In genomic region chr7:37826825-37827224, GRCh38 we compare ENCODE assay signal across 18 cellular contexts. TPM values are rescaled to one million over a fixed set of nuclear protein-coding genes. Genes with fewer than 3 reads are reported as not detected.
DNase-seq lines count a peak whose midpoint lies in the region; ATAC-seq, FAIRE-seq and TF ChIP-seq lines count a peak whose summit lies in the region.
"Had no signal": no experiment of that assay in that cellular context is flagged by ENCODE, and none has a peak within 500 bp of the region (broad histone marks: within the 10 kb centered on the region; RNA-seq: fewer than 3 reads in every experiment).

No MANE protein-coding gene starts in this region.

- ATAC-seq in left cardiac atrium (peak; percentile 25 to 34), HG02759 (IDR thresholded peaks at IDR 0.05; ENCODE audit: unreplicated experiment) (peak; percentile 60), activated B cell treated with CpG ODN at 0.5 μM for 24 hours (ENCODE audit: low read depth) (peak; percentile 31), HG03159 (IDR thresholded peaks at IDR 0.05; ENCODE audit: unreplicated experiment) (no peak)
- ATAC-seq: A549 had no signal

- H3K27me3 ChIP-seq in left ventricle myocardium inferior (ENCODE audit: low read depth) = no peaks in the 10 kb centered on the region
- no peaks in the 10 kb centered on the region for H3K27me3 ChIP-seq in WERI-Rb-1 (ENCODE audit: insufficient read depth, low read depth, severe bottlenecking)
- H3K27me3 ChIP-seq: esophagus squamous epithelium had no signal

- POLR2A ChIA-PET in activated B cell treated with CpG ODN at 0.5 μM for 24 hours (lab: Charles Lee) = no interaction called here

- H3K4me1 Mint-ChIP-seq in activated B cell treated with CpG ODN at 0.5 μM for 24 hours = peaks cover 16% of the 10 kb centered on the region
- H3K4me1 Mint-ChIP-seq: CD4-positive, alpha-beta memory T cell had no signal

- no peak overlapping the region for H3K27ac ChIP-seq in left ventricle myocardium inferior (replicated peaks)
- no peak overlapping the region for H3K27ac ChIP-seq in WERI-Rb-1
- H3K27ac ChIP-seq: A549, esophagus squamous epithelium had no signal

- TF ChIP-seq CTCF in left ventricle myocardium inferior (IDR thresholded peaks at IDR 0.05; ENCODE audit: borderline replicate concordance) (no peak), activated B cell treated with CpG ODN at 0.5 μM for 24 hours (IDR thresholded peaks at IDR 0.05) (no peak), WERI-Rb-1 (IDR thresholded peaks at IDR 0.05; ENCODE audit: low read depth, low read length) (no peak)

- H3K36me3 Mint-ChIP-seq in activated B cell treated with CpG ODN at 0.5 μM for 24 hours (ENCODE audit: low read depth) = no peaks in the 10 kb centered on the region
- H3K36me3 Mint-ChIP-seq: CD4-positive, alpha-beta memory T cell had no signal

- H3K9me3 ChIP-seq in left ventricle myocardium inferior (replicated peaks) = peaks cover 2% of the 10 kb centered on the region
- H3K9me3 ChIP-seq in WERI-Rb-1 (ENCODE audit: severe bottlenecking) = no peaks in the 10 kb centered on the region
- H3K9me3 ChIP-seq: esophagus squamous epithelium had no signal

- peak overlapping the region; percentile 48 for H3K4me3 Mint-ChIP-seq in activated B cell treated with CpG ODN at 0.5 μM for 24 hours
- H3K4me3 Mint-ChIP-seq: CD4-positive, alpha-beta memory T cell; HFFc6 had no signal

- no peak for DNase-seq in left cardiac atrium
- no peak for DNase-seq in left ventricle myocardium inferior
- no peak for DNase-seq in activated B cell treated with CpG ODN at 0.5 μM for 24 hours
- no peak for DNase-seq in WERI-Rb-1
- no peak for DNase-seq in HTR-8/SVneo (ENCODE audit: insufficient read length, low spot score)
- DNase-seq in NCI-H1930 (lab: John Stamatoyannopoulos, UW) = no peak
- DNase-seq: CD4-positive, alpha-beta memory T cell; esophagus squamous epithelium; head of caudate nucleus; HFFc6; kidney; NCI-H2081 treated with DMSO at 0.1 percent for 48 hours; NCI-H526 had no signal

- H3K27ac Mint-ChIP-seq in activated B cell treated with CpG ODN at 0.5 μM for 24 hours = no peak overlapping the region
- H3K27ac Mint-ChIP-seq: CD4-positive, alpha-beta memory T cell; HFFc6 had no signal

- H3K36me3 ChIP-seq in left ventricle myocardium inferior (no peaks in the 10 kb centered on the region), WERI-Rb-1 (no peaks in the 10 kb centered on the region)
- H3K36me3 ChIP-seq: esophagus squamous epithelium had no signal

- no peak overlapping the region for H3K4me3 ChIP-seq in left ventricle myocardium inferior
- no peak overlapping the region for H3K4me3 ChIP-seq in WERI-Rb-1 (ENCODE audit: low read depth, low read length)
- H3K4me3 ChIP-seq: A549, esophagus squamous epithelium had no signal

- peaks cover under 1% of the 10 kb centered on the region for H3K4me1 ChIP-seq in left ventricle myocardium inferior
- H3K4me1 ChIP-seq: esophagus squamous epithelium had no signal

- CTCF ChIA-PET in activated B cell treated with CpG ODN at 0.5 μM for 24 hours (lab: Charles Lee) = no interaction called here

- FAIRE-seq in HTR-8/SVneo (lab: Jason Lieb, UNC) = no peak
- FAIRE-seq: astrocyte, kidney had no signal

- intact Hi-C loops in left cardiac atrium (cut with DNase I) = no loop called here
- intact Hi-C loops in left ventricle myocardium inferior (cut with micrococcal nuclease) = no loop called here
- intact Hi-C loops in activated B cell treated with CpG ODN at 0.5 μM for 24 hours (cut with micrococcal nuclease) = no loop called here

- peaks cover 1% of the 10 kb centered on the region for H3K27me3 Mint-ChIP-seq in activated B cell treated with CpG ODN at 0.5 μM for 24 hours

- H3K9me3 Mint-ChIP-seq in activated B cell treated with CpG ODN at 0.5 μM for 24 hours = no peaks in the 10 kb centered on the region
- H3K9me3 Mint-ChIP-seq: CD4-positive, alpha-beta memory T cell had no signal

RNA-seq across cellular contexts. Expression of gene NME8, which starts 21.6 kb away (rescaled TPM):
- total RNA-seq in left cardiac atrium (not detected), left ventricle myocardium inferior (not detected), activated B cell treated with CpG ODN at 0.5 μM for 24 hours (not detected in 2 replicates)
- total RNA-seq: astrocyte; CD4-positive, alpha-beta memory T cell; dermis microvascular lymphatic vessel endothelial cell; esophagus squamous epithelium; HFFc6 had no signal
